Comparison of ENCODE assay signal across 15 cellular contexts in genomic region chr16:86978445-86979030, GRCh38.
"Had no signal": no experiment of that assay in that cellular context is flagged by ENCODE, and none has a peak within 500 bp of the region (broad histone marks: within the 10 kb centered on the region; RNA-seq: fewer than 3 reads in every experiment).

No MANE protein-coding gene starts in this region.

- H3K36me3 Mint-ChIP-seq: naive thymus-derived CD8-positive, alpha-beta T cell had no signal

- H3K4me1 Mint-ChIP-seq: naive thymus-derived CD8-positive, alpha-beta T cell had no signal

- H3K9me3 ChIP-seq: mucosa of descending colon had no signal

- H3K27ac Mint-ChIP-seq: naive thymus-derived CD8-positive, alpha-beta T cell; progenitor cell of endocrine pancreas had no signal

- H3K36me3 ChIP-seq: heart right ventricle, ovary had no signal

- ATAC-seq: esophagus mucosa; heart right ventricle; left lobe of liver; mucosa of descending colon; naive thymus-derived CD8-positive, alpha-beta T cell had no signal

- H3K4me3 Mint-ChIP-seq: naive thymus-derived CD8-positive, alpha-beta T cell had no signal

- H3K4me3 ChIP-seq: heart right ventricle, mucosa of descending colon, ovary, smooth muscle cell had no signal

- H3K27me3 ChIP-seq: heart right ventricle, ovary had no signal

- DNase-seq: cortex of kidney; effector memory CD4-positive, alpha-beta T cell; heart right ventricle; hypothalamus; mucosa of descending colon; naive thymus-derived CD8-positive, alpha-beta T cell; ovary; right cardiac atrium; stimulated activated CD4-positive, alpha-beta T cell treated with anti-CD3 and anti-CD28 coated beads, Interleukin-2, amount 100 ng/mL, for 48 hours; stimulated activated naive CD4-positive, alpha-beta T cell treated with Interleukin-2 at 50 U/mL for 16 hours; trophoblast cell had no signal
